27 cellular contexts compared by ENCODE assay signal in the genomic region with DNA sequence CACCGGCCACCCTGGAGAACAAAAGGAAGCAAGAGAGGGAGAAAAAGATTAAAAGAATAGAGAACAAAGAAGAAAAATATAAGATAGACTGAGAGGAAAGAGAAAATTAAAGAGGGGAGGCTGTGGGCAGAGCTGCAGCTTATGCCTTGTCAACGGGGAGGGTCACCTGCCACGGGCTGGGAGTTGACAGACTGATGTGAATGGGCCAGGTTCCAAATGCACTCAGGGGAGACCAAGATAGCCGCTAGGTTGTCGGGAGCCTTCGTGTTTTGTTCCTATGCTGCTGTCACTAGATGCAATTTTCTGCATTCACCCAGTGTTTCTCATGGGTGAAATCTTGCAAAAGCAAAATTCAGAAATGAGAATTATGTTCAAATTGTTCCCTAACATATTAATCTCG.
DNase-seq lines count a peak whose midpoint lies in the region; ATAC-seq and TF ChIP-seq lines count a peak whose summit lies in the region.
"Had no signal": no experiment of that assay in that cellular context is flagged by ENCODE, and none has a peak within 500 bp of the region (broad histone marks: within the 10 kb centered on the region; RNA-seq: fewer than 3 reads in every experiment).

No MANE protein-coding gene starts in this region.

- H3K36me3 ChIP-seq in heart left ventricle (no peaks in the 10 kb centered on the region), spleen (peaks cover 0 to 5% (median 0%) of the 10 kb centered on the region in 6 donors)
- H3K36me3 ChIP-seq: adrenal gland, WERI-Rb-1 had no signal

- H3K4me1 Mint-ChIP-seq in nephron progenitor cell, result peaks cover 7% of the 10 kb centered on the region
- H3K4me1 Mint-ChIP-seq in activated naive CD4-positive, alpha-beta T cell treated with anti-CD3 and anti-CD28 coated beads, Interleukin-2, amount 10 ng/mL, durations not matched to agents 7 days and 5 days, result no peaks in the 10 kb centered on the region
- H3K4me1 Mint-ChIP-seq: activated CD4-positive, alpha-beta T cell treated with anti-CD3 and anti-CD28 coated beads, Interleukin-2, amount 10 ng/mL, durations not matched to agents 24 days and 14 days had no signal

- H3K9me3 ChIP-seq in heart left ventricle (no peaks in the 10 kb centered on the region), spleen (no peaks in the 10 kb centered on the region)
- H3K9me3 ChIP-seq: adrenal gland, body of pancreas had no signal

- TF ChIP-seq POLR2A in heart left ventricle (IDR thresholded peaks at IDR 0.05), result no peak
- TF ChIP-seq POLR2A in spleen (IDR thresholded peaks at IDR 0.05), result no peak

- H3K27ac ChIP-seq in heart left ventricle (peak overlapping the region in 3 of 12 donors; percentile 10 to 62 (median 33)), spleen (no peak overlapping the region)
- H3K27ac ChIP-seq: 22Rv1, adrenal gland, body of pancreas, WERI-Rb-1 had no signal

- no peaks in the 10 kb centered on the region for H3K9me3 Mint-ChIP-seq in nephron progenitor cell
- no peaks in the 10 kb centered on the region for H3K9me3 Mint-ChIP-seq in activated naive CD4-positive, alpha-beta T cell treated with anti-CD3 and anti-CD28 coated beads, Interleukin-2, amount 10 ng/mL, durations not matched to agents 7 days and 5 days
- H3K9me3 Mint-ChIP-seq: activated CD4-positive, alpha-beta T cell treated with anti-CD3 and anti-CD28 coated beads, Interleukin-2, amount 10 ng/mL, durations not matched to agents 24 days and 14 days; activated T-cell treated with anti-CD3 and anti-CD28 coated beads, Interleukin-2, amount 50 U/mL, for 4 hours; HFFc6; natural killer cell treated with Interleukin-12 subunit alpha and Interleukin-12 subunit beta and Interleukin-15 and Interleukin-18, amount 100 ng/mL, for 72 hours had no signal

- no peak overlapping the region for H3K4me3 Mint-ChIP-seq in nephron progenitor cell
- H3K4me3 Mint-ChIP-seq in activated naive CD4-positive, alpha-beta T cell treated with anti-CD3 and anti-CD28 coated beads, Interleukin-2, amount 10 ng/mL, durations not matched to agents 7 days and 5 days, result no peak overlapping the region
- H3K4me3 Mint-ChIP-seq: activated CD4-positive, alpha-beta T cell treated with anti-CD3 and anti-CD28 coated beads, Interleukin-2, amount 10 ng/mL, durations not matched to agents 24 days and 14 days; activated T-cell treated with anti-CD3 and anti-CD28 coated beads, Interleukin-2, amount 50 U/mL, for 4 hours; HFFc6; natural killer cell treated with Interleukin-12 subunit alpha and Interleukin-12 subunit beta and Interleukin-15 and Interleukin-18, amount 100 ng/mL, for 72 hours had no signal

- peak; percentile 59 to 94 (median 81) for ATAC-seq in heart left ventricle
- ATAC-seq: activated T-cell treated with anti-CD3 and anti-CD28 coated beads, Interleukin-2, amount 50 U/mL, for 4 hours; body of pancreas; HepG2; natural killer cell treated with Interleukin-12 subunit alpha and Interleukin-12 subunit beta and Interleukin-15 and Interleukin-18, amount 100 ng/mL, for 72 hours had no signal

- peak; percentile 3 for DNase-seq in DMS 273 (lab: John Stamatoyannopoulos, UW; ENCODE audit: unreplicated experiment)
- DNase-seq in DMS 273 treated with DMSO at 0.1 percent for 48 hours (lab: John Stamatoyannopoulos, UW), result no peak
- peak; percentile 64 for DNase-seq in NCI-H1105 (lab: John Stamatoyannopoulos, UW)
- peak in 4 of 5 donors; percentile 57 to 83 (median 74) for DNase-seq in heart left ventricle
- DNase-seq in nephron progenitor cell, result no peak
- no peak for DNase-seq in stimulated activated CD4-positive, alpha-beta T cell treated with anti-CD3 and anti-CD28 coated beads, Interleukin-1b, Interleukin-23, amount 100 ng/mL, for 48 hours
- no peak for DNase-seq in spleen
- DNase-seq in activated naive CD4-positive, alpha-beta T cell treated with anti-CD3 and anti-CD28 coated beads, Interleukin-2, amount 10 ng/mL, durations not matched to agents 7 days and 5 days, result no peak
- DNase-seq: activated CD4-positive, alpha-beta T cell treated with anti-CD3 and anti-CD28 coated beads, Interleukin-2, amount 10 ng/mL, durations not matched to agents 24 days and 14 days; activated naive CD4-positive, alpha-beta T cell treated with Interleukin-2 at 50 U/mL for 16 hours; activated T-cell treated with anti-CD3 and anti-CD28 coated beads, Interleukin-2, amount 50 U/mL, for 4 hours; adrenal gland; body of pancreas; Calu3; HFFc6; NCI-H2081 treated with DMSO at 0.1 percent for 48 hours; NCI-H510A; NK-92 treated with Interleukin-12 subunit alpha and Interleukin-12 subunit beta, amount 100 ng/mL, for 24 hours; PC-9; SIG-M5; small intestine; stimulated activated CD4-positive, alpha-beta T cell treated with anti-CD3 and anti-CD28 coated beads, Interleukin-2, amount 100 ng/mL, for 24 hours; T1000; WERI-Rb-1 had no signal

- 23 to 67% (median 45%) methylated on average over 7 of the region's 7 CpGs for WGBS in heart left ventricle, 4 donors
- 70 to 80% (median 74%) methylated on average over 7 of the region's 7 CpGs for WGBS in spleen, 5 donors

- H3K27me3 Mint-ChIP-seq in nephron progenitor cell (ENCODE audit: low read depth, poor library complexity), result no peaks in the 10 kb centered on the region
- H3K27me3 Mint-ChIP-seq in activated naive CD4-positive, alpha-beta T cell treated with anti-CD3 and anti-CD28 coated beads, Interleukin-2, amount 10 ng/mL, durations not matched to agents 7 days and 5 days, result peaks cover 5% of the 10 kb centered on the region

- no peak overlapping the region for H3K4me3 ChIP-seq in heart left ventricle
- no peak overlapping the region for H3K4me3 ChIP-seq in spleen
- H3K4me3 ChIP-seq: adrenal gland, body of pancreas, PC-9 had no signal

- intact Hi-C loops in heart left ventricle (cut with DNase I) (no loop called here), spleen (cut with DNase I; ENCODE audit: low total_unique reads) (no loop called here)

- peaks cover 0 to 27% (median 10%) of the 10 kb centered on the region in 12 donors for H3K4me1 ChIP-seq in heart left ventricle
- H3K4me1 ChIP-seq in spleen, result peaks cover 0 to 60% (median 26%) of the 10 kb centered on the region in 6 donors
- H3K4me1 ChIP-seq: adrenal gland, body of pancreas had no signal

- H3K27me3 ChIP-seq in heart left ventricle (no peaks in the 10 kb centered on the region), spleen (replicated peaks in 1 of 7) (no peaks in the 10 kb centered on the region)
- H3K27me3 ChIP-seq: body of pancreas had no signal

- H3K36me3 Mint-ChIP-seq in nephron progenitor cell (ENCODE audit: low read depth), result peaks cover 4% of the 10 kb centered on the region
- no peaks in the 10 kb centered on the region for H3K36me3 Mint-ChIP-seq in activated naive CD4-positive, alpha-beta T cell treated with anti-CD3 and anti-CD28 coated beads, Interleukin-2, amount 10 ng/mL, durations not matched to agents 7 days and 5 days
- H3K36me3 Mint-ChIP-seq: natural killer cell treated with Interleukin-12 subunit alpha and Interleukin-12 subunit beta and Interleukin-15 and Interleukin-18, amount 100 ng/mL, for 72 hours had no signal

- CTCF ChIA-PET in activated naive CD4-positive, alpha-beta T cell treated with anti-CD3 and anti-CD28 coated beads, Interleukin-2, amount 10 ng/mL, durations not matched to agents 7 days and 5 days (lab: Charles Lee), result no interaction called here

- H3K27ac Mint-ChIP-seq in nephron progenitor cell, result peak overlapping the region; percentile 15
- no peak overlapping the region for H3K27ac Mint-ChIP-seq in activated naive CD4-positive, alpha-beta T cell treated with anti-CD3 and anti-CD28 coated beads, Interleukin-2, amount 10 ng/mL, durations not matched to agents 7 days and 5 days
- H3K27ac Mint-ChIP-seq: activated CD4-positive, alpha-beta T cell treated with anti-CD3 and anti-CD28 coated beads, Interleukin-2, amount 10 ng/mL, durations not matched to agents 24 days and 14 days; HFFc6; natural killer cell treated with Interleukin-12 subunit alpha and Interleukin-12 subunit beta and Interleukin-15 and Interleukin-18, amount 100 ng/mL, for 72 hours had no signal

- no peak for TF ChIP-seq CTCF in heart left ventricle (IDR thresholded peaks at IDR 0.05)
- TF ChIP-seq CTCF in nephron progenitor cell (IDR thresholded peaks at IDR 0.05), result no peak
- TF ChIP-seq CTCF in spleen (IDR thresholded peaks at IDR 0.05 in 8 of 11, conservative IDR thresholded peaks at IDR 0.05 in 3 of 11), result no peak

Comparison
In these comparisons a context has a peak if more than half of its experiments do, and no peak if none do; other contexts are left out.
1. DNase-seq: peak in DMS 273 (single experiment), NCI-H1105 (single experiment) and heart left ventricle (4 of 5); none in DMS 273 treated with DMSO at 0.1 percent for 48 hours (single experiment), nephron progenitor cell (single experiment), stimulated activated CD4-positive, alpha-beta T cell treated with anti-CD3 and anti-CD28 coated beads, Interleukin-1b, Interleukin-23, amount 100 ng/mL, for 48 hours (single experiment), spleen (single experiment) and activated naive CD4-positive, alpha-beta T cell treated with anti-CD3 and anti-CD28 coated beads, Interleukin-2, amount 10 ng/mL, durations not matched to agents 7 days and 5 days (single experiment).